ENCODE assay signal across 9 cellular contexts in the genomic region with DNA sequence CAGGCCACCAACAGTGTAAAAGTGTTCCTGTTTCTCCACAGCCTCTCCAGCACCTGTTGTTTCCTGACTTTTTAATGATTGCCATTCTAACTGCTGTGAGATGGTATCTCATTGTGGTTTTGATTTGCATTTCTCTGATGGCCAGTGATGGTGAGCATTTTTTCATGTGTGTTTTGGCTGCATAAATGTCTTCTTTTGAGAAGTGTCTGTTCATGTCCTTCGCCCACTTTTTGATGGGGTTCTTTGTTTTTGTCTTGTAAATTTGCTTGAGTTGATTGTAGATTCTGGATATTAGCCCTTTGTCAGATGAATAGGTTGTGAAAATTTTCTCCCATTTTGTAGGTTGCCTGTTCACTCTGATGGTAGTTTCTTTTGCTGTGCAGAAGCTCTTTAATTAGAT. TPM values are rescaled to one million over a fixed set of nuclear protein-coding genes. Genes with fewer than 3 reads are reported as not detected.
DNase-seq lines count a peak whose midpoint lies in the region; ATAC-seq and TF ChIP-seq lines count a peak whose summit lies in the region.
"Not testable (repeated sequence)": the region's sequence is repeated elsewhere in the genome, so short reads cannot be mapped to it uniquely, and the experiment has no call there.
"Had no signal": no experiment of that assay in that cellular context is flagged by ENCODE, and none has a peak within 500 bp of the region (broad histone marks: within the 10 kb centered on the region; RNA-seq: fewer than 3 reads in every experiment).

No MANE protein-coding gene starts in this region.

- TF ChIP-seq CTCF in GM23338 (conservative IDR thresholded peaks at IDR 0.05; ENCODE audit: low read depth in 2 of 2); activated B cell treated with CpG ODN at 0.5 μM for 24 hours (IDR thresholded peaks at IDR 0.05); endodermal cell (conservative IDR thresholded peaks at IDR 0.05); osteocyte (IDR thresholded peaks at IDR 0.05): not testable (repeated sequence)

- CTCF ChIA-PET in activated B cell treated with CpG ODN at 0.5 μM for 24 hours (lab: Charles Lee), result not testable (repeated sequence)

- not testable (repeated sequence) for H4K20me1 ChIP-seq in GM23338 (replicated peaks; ENCODE audit: insufficient read depth)

- H3K4me1 Mint-ChIP-seq in GM23338 (peaks cover 15% of the 10 kb centered on the region), activated B cell treated with CpG ODN at 0.5 μM for 24 hours (peaks cover 25% of the 10 kb centered on the region)
- H3K4me1 Mint-ChIP-seq in activated T-cell treated with anti-CD3 and anti-CD28 coated beads, Interleukin-2, amount 50 U/mL, for 24 hours (ENCODE audit: low read depth), result peaks cover 18% of the 10 kb centered on the region
- H3K4me1 Mint-ChIP-seq in activated naive CD4-positive, alpha-beta T cell treated with anti-CD3 and anti-CD28 coated beads, Interleukin-2, amount 50 U/mL, for 24 hours, result peaks cover 23% of the 10 kb centered on the region
- H3K4me1 Mint-ChIP-seq in endodermal cell; osteocyte (ENCODE audit: unreplicated experiment): not testable (repeated sequence)
- peaks cover 9 to 29% (median 20%) of the 10 kb centered on the region in 4 donors for H3K4me1 Mint-ChIP-seq in naive thymus-derived CD8-positive, alpha-beta T cell

- whole genome bisulfite sequencing in endodermal cell (ENCODE audit: insufficient coverage in 1 of 2, insufficient read length in 1 of 2), 2 experiments, result 95% methylated on average over 1 of the region's 1 CpG; no CpG with 5 or more reads in 1 of the 2 experiments

- H3K36me3 Mint-ChIP-seq in GM23338 (ENCODE audit: low read depth) (peaks cover 20% of the 10 kb centered on the region), activated B cell treated with CpG ODN at 0.5 μM for 24 hours (ENCODE audit: low read depth) (peaks cover 11% of the 10 kb centered on the region), endodermal cell (ENCODE audit: low read depth) (peaks cover 23% of the 10 kb centered on the region)
- H3K36me3 Mint-ChIP-seq in activated T-cell treated with anti-CD3 and anti-CD28 coated beads, Interleukin-2, amount 50 U/mL, for 24 hours (ENCODE audit: low read depth), result peaks cover 11% of the 10 kb centered on the region
- H3K36me3 Mint-ChIP-seq in activated naive CD4-positive, alpha-beta T cell treated with anti-CD3 and anti-CD28 coated beads, Interleukin-2, amount 50 U/mL, for 24 hours; naive thymus-derived CD8-positive, alpha-beta T cell; osteocyte (ENCODE audit: unreplicated experiment): not testable (repeated sequence)

- not testable (repeated sequence) for H3K9ac ChIP-seq in endodermal cell (ENCODE audit: extremely low read depth, low read length, poor library complexity, severe bottlenecking)

- not testable (repeated sequence) for H3K27ac Mint-ChIP-seq in GM23338; activated B cell treated with CpG ODN at 0.5 μM for 24 hours; activated T-cell treated with anti-CD3 and anti-CD28 coated beads, Interleukin-2, amount 50 U/mL, for 24 hours; activated naive CD4-positive, alpha-beta T cell treated with anti-CD3 and anti-CD28 coated beads, Interleukin-2, amount 50 U/mL, for 24 hours; endodermal cell; osteocyte (ENCODE audit: unreplicated experiment)
- peak overlapping the region in 1 of 10 donors; percentile 19 for H3K27ac Mint-ChIP-seq in naive thymus-derived CD8-positive, alpha-beta T cell

- H3K4me3 ChIP-seq in GM23338; endodermal cell (ENCODE audit: low read length): not testable (repeated sequence)

- not testable (repeated sequence) for H3K36me3 ChIP-seq in GM23338 (ENCODE audit: insufficient read depth); endodermal cell (ENCODE audit: control insufficient read depth, insufficient read depth, low read length)

- H3K4me3 Mint-ChIP-seq in GM23338, result peak overlapping the region; percentile 99; the same call in 2 of the 3 replicates
- peak overlapping the region; percentile 36 for H3K4me3 Mint-ChIP-seq in activated B cell treated with CpG ODN at 0.5 μM for 24 hours
- H3K4me3 Mint-ChIP-seq in activated T-cell treated with anti-CD3 and anti-CD28 coated beads, Interleukin-2, amount 50 U/mL, for 24 hours, result peak overlapping the region; percentile 97
- peak overlapping the region; percentile 68 for H3K4me3 Mint-ChIP-seq in activated naive CD4-positive, alpha-beta T cell treated with anti-CD3 and anti-CD28 coated beads, Interleukin-2, amount 50 U/mL, for 24 hours
- peak overlapping the region; percentile 98 for H3K4me3 Mint-ChIP-seq in endodermal cell
- H3K4me3 Mint-ChIP-seq in naive thymus-derived CD8-positive, alpha-beta T cell, result peak overlapping the region; percentile 30 to 78 (median 51)
- H3K4me3 Mint-ChIP-seq in osteocyte (ENCODE audit: unreplicated experiment), result peak overlapping the region; percentile 44

- not testable (repeated sequence) for H3K27ac ChIP-seq in GM23338 (ENCODE audit: low read depth); endodermal cell (ENCODE audit: low read depth, low read length)

- H3K9me2 ChIP-seq in GM23338 (ENCODE audit: insufficient read depth), result not testable (repeated sequence)

- not testable (repeated sequence) for H3K4me2 ChIP-seq in GM23338

- not testable (repeated sequence) for ATAC-seq in GM23338; activated B cell treated with CpG ODN at 0.5 μM for 24 hours (ENCODE audit: low read depth); naive thymus-derived CD8-positive, alpha-beta T cell

- H3K9me3 Mint-ChIP-seq in GM23338 (peaks cover 20% of the 10 kb centered on the region), endodermal cell (peaks cover 29% of the 10 kb centered on the region)
- not testable (repeated sequence) for H3K9me3 Mint-ChIP-seq in activated B cell treated with CpG ODN at 0.5 μM for 24 hours; activated T-cell treated with anti-CD3 and anti-CD28 coated beads, Interleukin-2, amount 50 U/mL, for 24 hours; activated naive CD4-positive, alpha-beta T cell treated with anti-CD3 and anti-CD28 coated beads, Interleukin-2, amount 50 U/mL, for 24 hours; naive thymus-derived CD8-positive, alpha-beta T cell; osteocyte (ENCODE audit: unreplicated experiment)

- H3K79me2 ChIP-seq in GM23338 (replicated peaks; ENCODE audit: insufficient read depth), result peaks cover 42% of the 10 kb centered on the region

- not testable (repeated sequence) for H3K27me3 ChIP-seq in GM23338 (ENCODE audit: insufficient read depth); endodermal cell (ENCODE audit: control insufficient read depth, insufficient read depth, low read length, poor library complexity, severe bottlenecking)

- DNase-seq in GM23338 (ENCODE audit: low spot score); activated B cell treated with CpG ODN at 0.5 μM for 24 hours; activated T-cell treated with anti-CD3 and anti-CD28 coated beads, Interleukin-2, amount 50 U/mL, for 24 hours; endodermal cell; naive thymus-derived CD8-positive, alpha-beta T cell; osteocyte (ENCODE audit: extremely low spot score, unreplicated experiment): not testable (repeated sequence)

- intact Hi-C loops in activated B cell treated with CpG ODN at 0.5 μM for 24 hours (cut with micrococcal nuclease), result loop anchor here (2.0 to 5.0 kb wide), 4 partner anchors 62 to 378 kb away; a partner anchor contains a TSS

- not testable (repeated sequence) for H3K4me1 ChIP-seq in GM23338 (ENCODE audit: insufficient read depth); endodermal cell (ENCODE audit: control insufficient read depth, insufficient read depth, low read length)

- H3K9me3 ChIP-seq in endodermal cell (ENCODE audit: control insufficient read depth, low read length), result not testable (repeated sequence)

- POLR2A ChIA-PET in activated B cell treated with CpG ODN at 0.5 μM for 24 hours (lab: Charles Lee); naive thymus-derived CD8-positive, alpha-beta T cell (lab: Charles Lee): not testable (repeated sequence)

- not testable (repeated sequence) for H2AFZ ChIP-seq in GM23338

- not testable (repeated sequence) for H3F3A ChIP-seq in GM23338 (replicated peaks; ENCODE audit: low read depth)

- H3K27me3 Mint-ChIP-seq in GM23338 (ENCODE audit: insufficient read depth, low read depth, poor library complexity); activated B cell treated with CpG ODN at 0.5 μM for 24 hours; activated T-cell treated with anti-CD3 and anti-CD28 coated beads, Interleukin-2, amount 50 U/mL, for 24 hours; activated naive CD4-positive, alpha-beta T cell treated with anti-CD3 and anti-CD28 coated beads, Interleukin-2, amount 50 U/mL, for 24 hours; endodermal cell (ENCODE audit: insufficient read depth); naive thymus-derived CD8-positive, alpha-beta T cell; osteocyte (ENCODE audit: unreplicated experiment): not testable (repeated sequence)

RNA-seq across cellular contexts. Expression of a gene that starts 1.5 kb away (rescaled TPM):
- total RNA-seq in GM23338 (2014; rRNA removed; shearing (Covaris generic)), result 8.9 and 11.4 TPM in 2 replicates
- polyA plus RNA-seq in GM23338 (2016; fragmentation: Nextera tagmentation; extraction: Ambion mirVana), result 23.5 and 27.8 TPM in 2 replicates
- total RNA-seq in activated B cell treated with CpG ODN at 0.5 μM for 24 hours, result 11.1 and 14.4 TPM in 2 replicates
- total RNA-seq in endodermal cell, result 10 to 100 TPM; 11.6 to 13.3 TPM
- 11.8 TPM for polyA plus RNA-seq in endodermal cell (2013, experiment 1 of 2)
- polyA plus RNA-seq in endodermal cell (2013, experiment 2 of 2), result 14.7 TPM
- 10 to 100 TPM; 13.2 to 15.2 TPM for total RNA-seq in naive thymus-derived CD8-positive, alpha-beta T cell
- 10 to 100 TPM; 12.2 to 17.8 (median 14.9) TPM for polyA plus RNA-seq in naive thymus-derived CD8-positive, alpha-beta T cell
- 8.7 and 12.1 TPM in 2 replicates for total RNA-seq in osteocyte

RNA-seq across cellular contexts. Expression of a gene that starts 5.2 kb away (rescaled TPM):
- total RNA-seq in GM23338 (2014; rRNA removed; shearing (Covaris generic)), result 2.1 and 2.7 TPM in 2 replicates
- 2.3 and 2.8 TPM in 2 replicates for polyA plus RNA-seq in GM23338 (2016; fragmentation: Nextera tagmentation; extraction: Ambion mirVana)
- total RNA-seq in activated B cell treated with CpG ODN at 0.5 μM for 24 hours (not detected in 2 replicates), endodermal cell (1 to 10 TPM in 1 of 2 donors, not detected in 1; 1.1 TPM), osteocyte (0.21 TPM in 1 of 2 replicates, not detected in the other)
- 0.39 TPM for polyA plus RNA-seq in endodermal cell (2013, experiment 1 of 2)
- 0.21 TPM for polyA plus RNA-seq in endodermal cell (2013, experiment 2 of 2)
- not detected for total RNA-seq in naive thymus-derived CD8-positive, alpha-beta T cell
- polyA plus RNA-seq in naive thymus-derived CD8-positive, alpha-beta T cell, result not detected
- total RNA-seq: GM23248, MCF 10A had no signal

RNA-seq across cellular contexts. Expression of a gene that starts 20.7 kb away (rescaled TPM):
- total RNA-seq in GM23338 (2014; rRNA removed; shearing (Covaris generic)), result 2.3 and 3.1 TPM in 2 replicates
- 4.1 and 5.4 TPM in 2 replicates for polyA plus RNA-seq in GM23338 (2016; fragmentation: Nextera tagmentation; extraction: Ambion mirVana)
- total RNA-seq in activated B cell treated with CpG ODN at 0.5 μM for 24 hours, result 5.7 and 6.8 TPM in 2 replicates
- 1 to 10 TPM; 4.5 to 5.2 TPM for total RNA-seq in endodermal cell
- 2.3 TPM for polyA plus RNA-seq in endodermal cell (2013, experiment 1 of 2)
- polyA plus RNA-seq in endodermal cell (2013, experiment 2 of 2), result 2.3 TPM
- 1 to 10 TPM; 3.8 to 5.0 TPM for total RNA-seq in naive thymus-derived CD8-positive, alpha-beta T cell
- under 1 TPM; 0.23 to 0.51 (median 0.33) TPM for polyA plus RNA-seq in naive thymus-derived CD8-positive, alpha-beta T cell
- 3.8 and 5.1 TPM in 2 replicates for total RNA-seq in osteocyte

Comparison
In these comparisons a context has a peak if more than half of its experiments do, and no peak if none do; other contexts are left out.
1. H3K4me3 Mint-ChIP-seq: peak in every context shown above with its lines; median percentile 99 in GM23338; 98 in endodermal cell; 97 in activated T-cell treated with anti-CD3 and anti-CD28 coated beads, Interleukin-2, amount 50 U/mL, for 24 hours; 68 in activated naive CD4-positive, alpha-beta T cell treated with anti-CD3 and anti-CD28 coated beads, Interleukin-2, amount 50 U/mL, for 24 hours; 51 in naive thymus-derived CD8-positive, alpha-beta T cell; 44 in osteocyte; 36 in activated B cell treated with CpG ODN at 0.5 μM for 24 hours.